Comparison of ENCODE assay signal across 27 cellular contexts in the genomic region with DNA sequence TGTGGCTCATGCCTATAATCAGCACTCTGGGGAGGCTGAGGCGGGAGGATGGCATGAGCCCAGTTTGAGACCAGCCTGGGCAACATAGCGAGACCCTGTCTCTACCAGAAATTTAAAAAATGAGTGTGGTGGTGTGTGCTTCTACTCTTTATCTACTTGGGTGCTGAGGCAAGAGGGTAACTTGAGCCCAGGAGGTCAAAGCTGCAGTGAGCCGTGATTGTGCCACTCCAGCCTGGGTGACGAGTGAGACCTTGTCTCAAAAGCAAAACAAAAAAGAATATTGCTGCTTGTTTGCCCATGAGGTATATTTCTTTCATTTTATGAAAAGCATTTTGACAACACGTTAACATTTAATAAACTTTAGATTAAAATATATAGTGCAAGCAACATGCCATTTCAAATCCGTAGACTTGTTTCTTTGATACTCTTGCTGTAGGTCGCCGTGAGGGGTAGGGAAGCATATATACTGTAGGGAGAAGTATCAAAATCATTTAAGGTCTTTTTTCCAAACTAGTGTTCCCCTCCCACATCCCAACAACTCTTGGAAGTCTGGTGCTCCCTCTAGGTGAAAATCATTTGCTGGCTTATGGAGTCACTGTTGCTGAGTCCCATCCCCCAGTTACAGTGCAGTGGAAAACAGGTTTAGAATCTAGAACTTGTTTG.
"Had no signal": no experiment of that assay in that cellular context is flagged by ENCODE, and none has a peak within 500 bp of the region (broad histone marks: within the 10 kb centered on the region; RNA-seq: fewer than 3 reads in every experiment).

No MANE protein-coding gene starts in this region.

- H3K27ac ChIP-seq: adrenal gland, Peyer's patch, RWPE1, SJCRH30 had no signal

- H3K4me1 Mint-ChIP-seq: activated naive CD8-positive, alpha-beta T cell treated with anti-CD3 and anti-CD28 coated beads, Interleukin-2, amount 10 ng/mL, durations not matched to agents 7 days and 5 days had no signal

- H3K4me1 ChIP-seq: Peyer's patch had no signal

- DNase-seq: activated CD4-positive, alpha-beta T cell treated with anti-CD3 and anti-CD28 coated beads for 48 hours; activated CD4-positive, alpha-beta T cell treated with anti-CD3 and anti-CD28 coated beads, Interleukin-2, amount 50 U/mL, for 4 hours; activated CD4-positive, CD25-positive, alpha-beta regulatory T cell treated with anti-CD3 and anti-CD28 coated beads, Interleukin-2, amount 50 U/mL, for 72 hours; activated CD8-positive, alpha-beta memory T cell treated with anti-CD3 and anti-CD28 coated beads, Interleukin-2, amount 50 U/mL, for 48 hours; activated CD8-positive, alpha-beta T cell treated with anti-CD3 and anti-CD28 coated beads, Interleukin-2, amount 10 ng/mL, durations not matched to agents 7 days and 5 days; activated naive CD4-positive, alpha-beta T cell treated with anti-CD3 and anti-CD28 coated beads, Interleukin-2, amount 50 U/mL, for 16 hours; activated naive CD8-positive, alpha-beta T cell treated with anti-CD3 and anti-CD28 coated beads, Interleukin-2, amount 10 ng/mL, durations not matched to agents 7 days and 5 days; activated T-cell treated with anti-CD3 and anti-CD28 coated beads, Interleukin-2, amount 50 U/mL, for 1 hour; adrenal gland; anterior cingulate cortex; cerebellar nuclear complex; Kasumi-1; NCI-H1048; NCI-H2029; NCI-H2107; NCI-H2171 treated with DMSO at 0.1 percent for 48 hours; NCI-H226; NCI-H526; NCI-H774; NK-92 treated with Interleukin-12 subunit alpha and Interleukin-12 subunit beta, amount 100 ng/mL, for 24 hours; Peyer's patch; Right ventricle myocardium superior; SJCRH30; T-helper 9 cell had no signal

- H3K27me3 Mint-ChIP-seq: activated naive CD8-positive, alpha-beta T cell treated with anti-CD3 and anti-CD28 coated beads, Interleukin-2, amount 10 ng/mL, durations not matched to agents 7 days and 5 days had no signal

- ATAC-seq: activated CD8-positive, alpha-beta T cell treated with anti-CD3 and anti-CD28 coated beads, Interleukin-2, amount 10 ng/mL, durations not matched to agents 7 days and 5 days; WTC11 had no signal

- H3K27me3 ChIP-seq: adrenal gland, Peyer's patch, SJCRH30 had no signal

- H3K27ac Mint-ChIP-seq: activated CD8-positive, alpha-beta T cell treated with anti-CD3 and anti-CD28 coated beads, Interleukin-2, amount 10 ng/mL, durations not matched to agents 7 days and 5 days; activated naive CD8-positive, alpha-beta T cell treated with anti-CD3 and anti-CD28 coated beads, Interleukin-2, amount 10 ng/mL, durations not matched to agents 7 days and 5 days; T-helper 1 cell treated with Interleukin-12 subunit alpha and Interleukin-12 subunit beta and Interleukin-4 antibody, amounts not matched to agents 30 μg/mL and 1 μg/mL, for 36 hours; WTC11 had no signal

- H3K4me3 ChIP-seq: adrenal gland, Peyer's patch, SJCRH30 had no signal

- H3K4me3 Mint-ChIP-seq: activated CD8-positive, alpha-beta T cell treated with anti-CD3 and anti-CD28 coated beads, Interleukin-2, amount 10 ng/mL, durations not matched to agents 7 days and 5 days; activated naive CD8-positive, alpha-beta T cell treated with anti-CD3 and anti-CD28 coated beads, Interleukin-2, amount 10 ng/mL, durations not matched to agents 7 days and 5 days; T-helper 1 cell treated with Interleukin-12 subunit alpha and Interleukin-12 subunit beta and Interleukin-4 antibody, amounts not matched to agents 30 μg/mL and 1 μg/mL, for 36 hours; WTC11 had no signal

- H3K9me3 ChIP-seq: adrenal gland, Peyer's patch, SJCRH30 had no signal

- H3K9me3 Mint-ChIP-seq: activated naive CD8-positive, alpha-beta T cell treated with anti-CD3 and anti-CD28 coated beads, Interleukin-2, amount 10 ng/mL, durations not matched to agents 7 days and 5 days; T-helper 1 cell treated with Interleukin-12 subunit alpha and Interleukin-12 subunit beta and Interleukin-4 antibody, amounts not matched to agents 30 μg/mL and 1 μg/mL, for 36 hours; WTC11 had no signal
